In the genomic region with DNA sequence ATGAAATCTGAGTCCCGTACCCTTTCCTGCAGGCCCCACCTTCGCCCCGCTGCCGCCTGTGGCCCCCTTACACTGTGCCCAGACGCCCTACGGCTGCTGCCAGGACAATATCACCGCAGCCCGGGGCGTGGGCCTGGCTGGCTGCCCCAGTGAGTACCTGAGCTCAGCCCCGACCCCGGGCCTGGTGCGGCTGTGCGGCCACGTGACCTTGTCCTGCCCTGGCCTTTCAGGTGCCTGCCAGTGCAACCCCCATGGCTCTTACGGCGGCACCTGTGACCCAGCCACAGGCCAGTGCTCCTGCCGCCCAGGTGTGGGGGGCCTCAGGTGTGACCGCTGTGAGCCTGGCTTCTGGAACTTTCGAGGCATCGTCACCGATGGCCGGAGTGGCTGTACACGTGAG, we compare ENCODE assay signal across 2 cellular contexts.
TF ChIP-seq lines count a peak whose summit lies in the region.

No MANE protein-coding gene starts in this region.

TF ChIP-seq in HEK293, 187 proteins besides CTCF, POLR2A, EP300 and RAD21:
- TF ChIP-seq ZNF26 (tag by site-specific recombination; IDR thresholded peaks at IDR 0.05) (no peak), BCL11B (tag by site-specific recombination; IDR thresholded peaks at IDR 0.05; ENCODE audit: low read depth) (peak; percentile 82; the same call in 1 of the 2 replicates)
TF ChIP-seq in HEK293: peak in this region for 1.

TF ChIP-seq in H1, 55 proteins besides CTCF, POLR2A, EP300 and RAD21:
- TF ChIP-seq PHF8 (conservative IDR thresholded peaks at IDR 0.05; ENCODE audit: low read depth, low read length) (no peak), TBP (IDR thresholded peaks at IDR 0.05; ENCODE audit: low read depth, low read length) (no peak), YY1 (IDR thresholded peaks at IDR 0.05; ENCODE audit: low read depth, low read length) (no peak), KDM1A (IDR thresholded peaks at IDR 0.05; ENCODE audit: borderline replicate concordance, low read length) (no peak), GABPA (IDR thresholded peaks at IDR 0.05; ENCODE audit: borderline replicate concordance, insufficient read depth, low read length) (no peak), SUZ12 (IDR thresholded peaks at IDR 0.05; ENCODE audit: low read length) (no peak), RXRA (IDR thresholded peaks at IDR 0.05; ENCODE audit: insufficient read depth, low read depth, low read length) (no peak), POU5F1 (IDR thresholded peaks at IDR 0.05; ENCODE audit: low read depth, low read length) (no peak), BACH1 (IDR thresholded peaks at IDR 0.05; ENCODE audit: low read length) (no peak)
- TF ChIP-seq, protein P1, sequence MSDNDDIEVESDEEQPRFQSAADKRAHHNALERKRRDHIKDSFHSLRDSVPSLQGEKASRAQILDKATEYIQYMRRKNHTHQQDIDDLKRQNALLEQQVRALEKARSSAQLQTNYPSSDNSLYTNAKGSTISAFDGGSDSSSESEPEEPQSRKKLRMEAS (IDR thresholded peaks at IDR 0.05), result no peak
TF ChIP-seq in H1: peak in this region for 0.
